In genomic region chr2:173965372-173966025, GRCh38 we compare ENCODE assay signal across 1 cellular context.
TF ChIP-seq lines count a peak whose summit lies in the region.

SP3 (minus strand) TSS chr2:173965373; CDS start chr2:173965171, 202 bp downstream.

TF ChIP-seq in HepG2, 621 proteins besides CTCF, POLR2A, EP300 and RAD21 (continued from another document and continues in another):
- TF ChIP-seq ZNF512B (CRISPR knock-in tag; IDR thresholded peaks at IDR 0.05; ENCODE audit: borderline replicate concordance), result no peak; the same call in 1 of the 2 replicates
- 0 out of 2 replicates have a peak, but pooled peaks have one; percentile 63 for TF ChIP-seq NPAS2 (CRISPR knock-in tag; IDR thresholded peaks at IDR 0.05; ENCODE audit: borderline replicate concordance)
- TF ChIP-seq ZNF367 (CRISPR knock-in tag; IDR thresholded peaks at IDR 0.05; ENCODE audit: borderline replicate concordance), result 0 out of 2 replicates have a peak, but pooled peaks have one; percentile 70
- TF ChIP-seq ZNF30 (CRISPR knock-in tag; IDR thresholded peaks at IDR 0.05), result peak; percentile 80; the same call in 1 of the 2 replicates
- TF ChIP-seq ZBTB14 (CRISPR knock-in tag; IDR thresholded peaks at IDR 0.05), result 0 out of 2 replicates have a peak, but pooled peaks have one; percentile 31
- no peak; the same call in none of the 2 replicates for TF ChIP-seq FOXO1 (CRISPR knock-in tag; IDR thresholded peaks at IDR 0.05)
- TF ChIP-seq HIVEP1 (CRISPR knock-in tag; IDR thresholded peaks at IDR 0.05), result peak; percentile 89
- peak; percentile 67; the same call in 1 of the 2 replicates for TF ChIP-seq ZNF362 (CRISPR knock-in tag; IDR thresholded peaks at IDR 0.05; ENCODE audit: borderline replicate concordance)
- TF ChIP-seq ZNF230 (CRISPR knock-in tag; IDR thresholded peaks at IDR 0.05), result peak; percentile 84
- TF ChIP-seq IKZF1 (IDR thresholded peaks at IDR 0.05), result no peak
- no peak for TF ChIP-seq ZNF597 (CRISPR knock-in tag; IDR thresholded peaks at IDR 0.05)
- peak; percentile 99 for TF ChIP-seq UBTF (CRISPR knock-in tag; IDR thresholded peaks at IDR 0.05)
- TF ChIP-seq ATF7 (IDR thresholded peaks at IDR 0.05), result no peak
- peak; percentile 68; the same call in 1 of the 2 replicates for TF ChIP-seq ATF7 (CRISPR knock-in tag; IDR thresholded peaks at IDR 0.05)
- no peak; the same call in 1 of the 2 replicates for TF ChIP-seq ZNF878 (CRISPR knock-in tag; IDR thresholded peaks at IDR 0.05)
- TF ChIP-seq IRF9 (CRISPR knock-in tag; IDR thresholded peaks at IDR 0.05; ENCODE audit: borderline replicate concordance), result peak; percentile 78; the same call in 1 of the 2 replicates
- no peak for TF ChIP-seq ZKSCAN1 (IDR thresholded peaks at IDR 0.05; ENCODE audit: low read length)
- peak; percentile 37 for TF ChIP-seq ZEB1 (IDR thresholded peaks at IDR 0.05; ENCODE audit: insufficient replicate concordance, low read depth)
- 0 out of 2 replicates have a peak, but pooled peaks have one; percentile 70 for TF ChIP-seq PREB (CRISPR knock-in tag; IDR thresholded peaks at IDR 0.05)
- 0 out of 2 replicates have a peak, but pooled peaks have one; percentile 88 for TF ChIP-seq THAP8 (CRISPR knock-in tag; IDR thresholded peaks at IDR 0.05; ENCODE audit: borderline replicate concordance)
- TF ChIP-seq KDM4B (CRISPR knock-in tag; IDR thresholded peaks at IDR 0.05), result peak; percentile 86
- peak; percentile 49; the same call in 1 of the 2 replicates for TF ChIP-seq ZNF619 (CRISPR knock-in tag; IDR thresholded peaks at IDR 0.05)
- TF ChIP-seq ZNF841 (CRISPR knock-in tag; IDR thresholded peaks at IDR 0.05; ENCODE audit: borderline replicate concordance), result no peak
- peak; percentile 41; the same call in 1 of the 2 replicates for TF ChIP-seq BCL6 (CRISPR knock-in tag; IDR thresholded peaks at IDR 0.05)
- no peak for TF ChIP-seq ZFAT (CRISPR knock-in tag; conservative IDR thresholded peaks at IDR 0.05)
- TF ChIP-seq ZSCAN12 (CRISPR knock-in tag; IDR thresholded peaks at IDR 0.05), result peak; percentile 80; the same call in 1 of the 2 replicates
- TF ChIP-seq MTERF4 (CRISPR knock-in tag; IDR thresholded peaks at IDR 0.05), result peak; percentile 69
- TF ChIP-seq SRSF1 (optimal IDR thresholded peaks at IDR 0.05; ENCODE audit: low read depth, low read length), result peak; percentile 54
- TF ChIP-seq JUNB (CRISPR knock-in tag; IDR thresholded peaks at IDR 0.05; ENCODE audit: borderline replicate concordance), result no peak
- peak; percentile 95 for TF ChIP-seq ZFP91 (CRISPR knock-in tag; IDR thresholded peaks at IDR 0.05; ENCODE audit: borderline replicate concordance)
- no peak for TF ChIP-seq ZSCAN30 (CRISPR knock-in tag; IDR thresholded peaks at IDR 0.05)
- TF ChIP-seq DMAP1 (CRISPR knock-in tag; IDR thresholded peaks at IDR 0.05), result peak; percentile 85
- peak; percentile 78 for TF ChIP-seq MEIS1 (CRISPR knock-in tag; IDR thresholded peaks at IDR 0.05; ENCODE audit: borderline replicate concordance)
- no peak for TF ChIP-seq NFIB (CRISPR knock-in tag; IDR thresholded peaks at IDR 0.05; ENCODE audit: borderline replicate concordance)
- TF ChIP-seq ZMYM3 (CRISPR knock-in tag; IDR thresholded peaks at IDR 0.05), result 0 out of 2 replicates have a peak, but pooled peaks have one; percentile 17
- peak; percentile 65; the same call in 1 of the 2 replicates for TF ChIP-seq TGIF2 (CRISPR knock-in tag; IDR thresholded peaks at IDR 0.05)
- TF ChIP-seq AKNA (CRISPR knock-in tag; IDR thresholded peaks at IDR 0.05; ENCODE audit: borderline replicate concordance), result 0 out of 2 replicates have a peak, but pooled peaks have one; percentile 40
- no peak for TF ChIP-seq ZNF143 (CRISPR knock-in tag; IDR thresholded peaks at IDR 0.05)
- peak; percentile 90 for TF ChIP-seq ZFY (CRISPR knock-in tag; IDR thresholded peaks at IDR 0.05)
- no peak for TF ChIP-seq MLLT10 (CRISPR knock-in tag; IDR thresholded peaks at IDR 0.05)
- peak; percentile 92 for TF ChIP-seq ZNF607 (CRISPR knock-in tag; IDR thresholded peaks at IDR 0.05; ENCODE audit: borderline replicate concordance)
- 0 out of 2 replicates have a peak, but pooled peaks have one; percentile 35 for TF ChIP-seq MIXL1 (CRISPR knock-in tag; IDR thresholded peaks at IDR 0.05)
